ENCODE assay signal across 8 cellular contexts in the genomic region with DNA sequence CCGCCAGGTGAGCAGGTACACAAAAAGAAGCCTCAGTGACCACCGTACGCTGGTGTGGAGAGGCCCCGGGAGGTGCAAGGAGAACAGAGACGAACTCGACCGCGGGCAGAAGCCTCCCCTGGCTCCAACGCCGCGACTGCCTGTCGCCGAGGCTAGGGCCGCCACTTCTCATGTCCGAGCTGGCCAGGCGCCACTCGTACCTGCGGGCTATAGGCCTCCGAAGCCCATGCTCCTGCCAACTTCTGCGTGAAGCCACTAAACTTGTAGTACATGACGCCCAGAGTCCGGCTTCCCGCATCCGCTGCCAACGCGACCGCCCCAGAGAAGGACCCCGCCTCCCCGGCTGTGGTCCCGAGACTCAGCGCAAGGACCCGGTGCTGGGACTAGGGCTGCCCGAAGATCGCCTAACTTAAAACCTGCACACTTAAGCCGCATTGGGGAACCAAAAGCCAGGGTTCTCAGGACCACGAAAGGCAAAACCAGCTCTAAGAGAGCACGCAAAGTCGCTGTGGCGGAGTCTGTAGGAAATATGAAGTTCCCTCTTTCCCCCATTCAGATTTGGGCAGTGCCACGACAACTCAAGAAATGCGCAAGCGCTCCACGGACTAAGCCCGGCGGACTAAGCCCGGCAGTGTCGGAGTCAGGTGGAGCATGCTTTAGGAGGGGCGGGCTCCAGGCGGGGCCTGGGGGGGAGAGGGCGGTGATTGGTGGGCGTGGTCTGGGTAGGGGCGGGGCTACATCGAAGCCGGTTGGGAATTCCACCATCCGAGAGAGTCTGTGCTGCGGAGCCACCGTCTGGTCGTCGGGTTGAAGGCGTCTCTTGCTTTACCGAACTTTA. TPM values are rescaled to one million over a fixed set of nuclear protein-coding genes. Genes with fewer than 3 reads are reported as not detected.
DNase-seq lines count a peak whose midpoint lies in the region; ATAC-seq and TF ChIP-seq lines count a peak whose summit lies in the region.

COX7A2L (minus strand) TSS at position 328 of the 838 bp plus-strand sequence; CDS start at position 272, 56 bp downstream.

- H3K36me3 Mint-ChIP-seq in IgD-negative memory B cell: no peaks in the 10 kb centered on the region

- H3K9me3 ChIP-seq in mucosa of descending colon: no peaks in the 10 kb centered on the region

- H3K4me3 ChIP-seq in epithelial cell of esophagus (ENCODE audit: low read length) (peak within 1 kb of the TSS; percentile 99), mucosa of descending colon (peak within 1 kb of the TSS; percentile 98)

- peaks cover 18% of the 10 kb centered on the region for H3K4me1 ChIP-seq in mucosa of descending colon (ENCODE audit: low read depth)

- H3K4me1 Mint-ChIP-seq in IgD-negative memory B cell: peaks cover 30 to 43% (median 40%) of the 10 kb centered on the region in 3 donors

- TF ChIP-seq CTCF in epithelial cell of esophagus (IDR thresholded peaks at IDR 0.05; ENCODE audit: insufficient read depth, low read depth, low read length, missing control alignments): peak; percentile 36
- TF ChIP-seq CTCF in mucosa of descending colon (IDR thresholded peaks at IDR 0.05): no peak

- intact Hi-C loops in mucosa of descending colon (cut with DNase I, micrococcal nuclease): no loop called here

- DNase-seq in DMS153 (lab: John Stamatoyannopoulos, UW): peak; percentile 92
- peak; percentile 88 for DNase-seq in OCI-M2 (lab: John Stamatoyannopoulos, UW; ENCODE audit: unreplicated experiment)
- peak; percentile 96 for DNase-seq in activated T-cell treated with anti-CD3 and anti-CD28 coated beads for 4 hours
- peak; percentile 97 for DNase-seq in epithelial cell of esophagus (ENCODE audit: low read depth)
- peak; percentile 97 to 99 (median 98) for DNase-seq in mucosa of descending colon
- peak; percentile 92 for DNase-seq in stimulated activated CD8-positive, alpha-beta memory T cell treated with anti-CD3 and anti-CD28 coated beads, Interleukin-4, amount 100 ng/mL, for 24 hours (ENCODE audit: low read depth)

- H3K9me3 Mint-ChIP-seq in IgD-negative memory B cell: no peaks in the 10 kb centered on the region

- H3K27me3 Mint-ChIP-seq in IgD-negative memory B cell: peaks cover 2% of the 10 kb centered on the region

- peak within 1 kb of the TSS; percentile 92 to 100 (median 99) for H3K27ac Mint-ChIP-seq in IgD-negative memory B cell

- ATAC-seq in GM21529 (IDR thresholded peaks at IDR 0.05; ENCODE audit: unreplicated experiment): peak; percentile 89
- peak; percentile 97 for ATAC-seq in mucosa of descending colon

- H3K36me3 ChIP-seq in mucosa of descending colon (ENCODE audit: low read depth): no peaks in the 10 kb centered on the region

- H3K4me3 Mint-ChIP-seq in IgD-negative memory B cell: peak within 1 kb of the TSS; percentile 93 to 97 (median 94)

RNA-seq across cellular contexts. Expression of gene COX7A2L, which starts in this region (rescaled TPM):
- polyA plus RNA-seq in IgD-negative memory B cell: 136 TPM
- total RNA-seq in mucosa of descending colon: 100 to 1,000 TPM in 2 of 3 donors, 10 to 100 TPM in 1; 87.0 to 113 (median 108) TPM

Comparison
In these comparisons a context has a peak if more than half of its experiments do, and no peak if none do; other contexts are left out.
1. Peak in every context shown above with its lines: DNase-seq, ATAC-seq and H3K4me3 ChIP-seq.